In genomic region chr9:33239922-33240321, GRCh38 we compare ENCODE assay signal across 10 cellular contexts. TPM values are rescaled to one million over a fixed set of nuclear protein-coding genes. Genes with fewer than 3 reads are reported as not detected.
DNase-seq lines count a peak whose midpoint lies in the region; ATAC-seq and TF ChIP-seq lines count a peak whose summit lies in the region.
"Had no signal": no experiment of that assay in that cellular context is flagged by ENCODE, and none has a peak within 500 bp of the region (broad histone marks: within the 10 kb centered on the region; RNA-seq: fewer than 3 reads in every experiment).

TSS of gene SPINK4 (plus strand) at chr9:33240167. CDS start at chr9:33240209, 42 bp downstream.

- intact Hi-C loops in left ventricle myocardium inferior (cut with micrococcal nuclease) (no loop called here), spleen (cut with DNase I; ENCODE audit: low total_unique reads) (no loop called here)

- TF ChIP-seq CTCF in left ventricle myocardium inferior (IDR thresholded peaks at IDR 0.05; ENCODE audit: borderline replicate concordance) (no peak), spleen (IDR thresholded peaks at IDR 0.05 in 8 of 11, conservative IDR thresholded peaks at IDR 0.05 in 3 of 11) (no peak)

- H3K9me3 ChIP-seq in left ventricle myocardium inferior (replicated peaks) (no peaks in the 10 kb centered on the region), spleen (no peaks in the 10 kb centered on the region)

- TF ChIP-seq POLR2A in spleen (IDR thresholded peaks at IDR 0.05), result no peak

- peak; percentile 68 for ATAC-seq in SK-N-SH treated with all-trans-retinoic acid at 6 μM for 48 hours
- ATAC-seq in HG02588 (IDR thresholded peaks at IDR 0.05; ENCODE audit: unreplicated experiment), result no peak

- H3K4me3 ChIP-seq in left ventricle myocardium inferior, result no peak within 1 kb of the TSS
- H3K4me3 ChIP-seq in spleen, result no peak within 1 kb of the TSS

- H3K27ac ChIP-seq in left ventricle myocardium inferior (replicated peaks) (no peak within 1 kb of the TSS), spleen (peak within 1 kb of the TSS in 3 of 8 donors; percentile 15 to 37 (median 25))
- H3K27ac ChIP-seq: 22Rv1 had no signal

- H3K27me3 ChIP-seq in left ventricle myocardium inferior (ENCODE audit: low read depth) (no peaks in the 10 kb centered on the region), spleen (replicated peaks in 1 of 7) (no peaks in the 10 kb centered on the region)

- H3K4me1 ChIP-seq in left ventricle myocardium inferior, result peaks cover 14% of the 10 kb centered on the region
- peaks cover 0 to 17% (median 7%) of the 10 kb centered on the region in 6 donors for H3K4me1 ChIP-seq in spleen

- H3K36me3 ChIP-seq in left ventricle myocardium inferior (no peaks in the 10 kb centered on the region), spleen (no peaks in the 10 kb centered on the region)

- 39 to 47% (median 42%) methylated on average over 7 of the region's 7 CpGs for WGBS in spleen, 5 donors

- DNase-seq in NCI-H146 (lab: John Stamatoyannopoulos, UW) (peak; percentile 11), NCI-H146 treated with DMSO at 0.1 percent for 48 hours (lab: John Stamatoyannopoulos, UW; ENCODE audit: unreplicated experiment) (no peak), left ventricle myocardium inferior (peak; percentile 25), spleen (peak; percentile 81), C1 segment of cervical spinal cord (lab: John Stamatoyannopoulos, UW) (no peak)
- DNase-seq in activated effector memory CD4-positive, alpha-beta T cell treated with anti-CD3 and anti-CD28 coated beads, Interleukin-2, amount 50 U/mL, for 16 hours, result no peak
- DNase-seq: DMS53 had no signal

TF ChIP-seq in SK-N-SH treated with all-trans-retinoic acid at 6 μM for 48 hours, 23 proteins besides CTCF, POLR2A, EP300 and RAD21:
- TF ChIP-seq TOX (CRISPR knock-in tag; IDR thresholded peaks at IDR 0.05; ENCODE audit: borderline replicate concordance), result no peak
- no peak for TF ChIP-seq POU6F1 (CRISPR knock-in tag; IDR thresholded peaks at IDR 0.05; ENCODE audit: borderline replicate concordance, low read depth)
- TF ChIP-seq GLIS3 (CRISPR knock-in tag; IDR thresholded peaks at IDR 0.05), result no peak
- peak; percentile 41; the same call in 1 of the 2 replicates for TF ChIP-seq TSHZ2 (CRISPR knock-in tag; IDR thresholded peaks at IDR 0.05)
- peak; percentile 89 for TF ChIP-seq TCF4 (CRISPR knock-in tag; IDR thresholded peaks at IDR 0.05; ENCODE audit: borderline replicate concordance)

RNA-seq across cellular contexts. Expression of gene SPINK4, which starts in this region (rescaled TPM):
- total RNA-seq in left ventricle myocardium inferior, result not detected
- not detected for total RNA-seq in spleen
- under 1 TPM in 1 of 3 donors, not detected in 2; 0.67 TPM for polyA plus RNA-seq in spleen

Comparison
In these comparisons a context has a peak if more than half of its experiments do, and no peak if none do; other contexts are left out.
1. Peak in DNase-seq in left ventricle myocardium inferior; RNA of the gene not detected or under 1 TPM.
2. Peak in DNase-seq in spleen; RNA of the gene not detected or under 1 TPM.